19 cellular contexts compared by ENCODE assay signal in the genomic region with DNA sequence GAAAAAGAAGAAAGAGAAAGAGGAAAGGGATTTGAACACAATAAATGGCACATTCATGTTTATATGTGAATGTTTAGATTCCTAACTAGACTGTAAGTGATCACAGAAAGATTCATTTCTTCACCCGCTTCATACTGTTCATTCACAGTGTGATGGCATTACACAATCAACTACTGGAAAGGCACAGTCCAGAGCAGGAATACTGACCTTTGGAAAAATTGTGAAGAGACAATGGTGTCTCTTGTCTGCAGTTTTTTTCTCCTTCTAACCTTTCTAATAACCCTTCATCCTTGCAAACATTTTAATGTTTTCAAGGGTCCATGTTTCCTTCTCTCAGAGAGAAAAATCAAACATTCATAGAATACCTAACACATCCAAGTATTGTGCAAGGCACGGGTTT.
A peak's percentile ranks its signal among the peaks of the same experiment; 100 is the strongest.
DNase-seq lines count a peak whose midpoint lies in the region; ATAC-seq and TF ChIP-seq lines count a peak whose summit lies in the region.
"Had no signal": no experiment of that assay in that cellular context is flagged by ENCODE, and none has a peak within 500 bp of the region (broad histone marks: within the 10 kb centered on the region; RNA-seq: fewer than 3 reads in every experiment).

No MANE protein-coding gene starts in this region.

- peaks cover 22% of the 10 kb centered on the region for H3K4me1 Mint-ChIP-seq in GM23338
- H3K4me1 Mint-ChIP-seq: B cell had no signal

- no peaks in the 10 kb centered on the region for H4K20me1 ChIP-seq in GM23338 (replicated peaks; ENCODE audit: insufficient read depth)
- H4K20me1 ChIP-seq: BLaER1 treated with 17β-estradiol and CSF1 and Interleukin-3, amounts not matched to agents 10 nM and 100 nM had no signal

- H3F3A ChIP-seq in GM23338 (replicated peaks; ENCODE audit: low read depth): no peaks in the 10 kb centered on the region

- no peak overlapping the region for H3K4me3 Mint-ChIP-seq in GM23338
- H3K4me3 Mint-ChIP-seq: B cell; CD8-positive, alpha-beta T cell; HFFc6 had no signal

- peaks cover 17% of the 10 kb centered on the region for H3K9me3 ChIP-seq in WERI-Rb-1 (ENCODE audit: severe bottlenecking)

- no peaks in the 10 kb centered on the region for H3K27me3 ChIP-seq in GM23338 (ENCODE audit: insufficient read depth)
- no peaks in the 10 kb centered on the region for H3K27me3 ChIP-seq in WERI-Rb-1 (ENCODE audit: insufficient read depth, low read depth, severe bottlenecking)
- H3K27me3 ChIP-seq: BLaER1 treated with 17β-estradiol and CSF1 and Interleukin-3, amounts not matched to agents 10 nM and 100 nM had no signal

- DNase-seq in GM23338 (ENCODE audit: low spot score) (no peak), WERI-Rb-1 (no peak), foreskin melanocyte (peak; percentile 69), OCI-M1 (lab: John Stamatoyannopoulos, UW) (no peak), HUDEP-2 (lab: John Stamatoyannopoulos, UW; ENCODE audit: unreplicated experiment in 76 of 76) (no peak)
- DNase-seq: CD8-positive, alpha-beta T cell; COR-L47; DMS 273 treated with DMSO at 0.1 percent for 48 hours; DMS53; DND-41; EL; GM23248; HFFc6 had no signal

- no peaks in the 10 kb centered on the region for H3K79me2 ChIP-seq in GM23338 (replicated peaks; ENCODE audit: insufficient read depth)

- ATAC-seq in GM23338: no peak
- ATAC-seq in HG03108 (IDR thresholded peaks at IDR 0.05; ENCODE audit: unreplicated experiment): no peak
- ATAC-seq: CD8-positive, alpha-beta T cell; GM12878; HCT116; K562 had no signal

- H3K36me3 ChIP-seq in GM23338 (ENCODE audit: insufficient read depth) (no peaks in the 10 kb centered on the region), WERI-Rb-1 (no peaks in the 10 kb centered on the region)
- H3K36me3 ChIP-seq: BLaER1 treated with 17β-estradiol and CSF1 and Interleukin-3, amounts not matched to agents 10 nM and 100 nM had no signal

- no peaks in the 10 kb centered on the region for H3K27me3 Mint-ChIP-seq in GM23338 (ENCODE audit: insufficient read depth, low read depth, poor library complexity)
- H3K27me3 Mint-ChIP-seq: B cell had no signal

- H3K27ac ChIP-seq in GM23338 (ENCODE audit: low read depth): no peak overlapping the region
- peak overlapping the region; percentile 39; the same call in 1 of the 2 replicates for H3K27ac ChIP-seq in WERI-Rb-1
- H3K27ac ChIP-seq: BLaER1 treated with 17β-estradiol and CSF1 and Interleukin-3, amounts not matched to agents 10 nM and 100 nM; GM23248 had no signal

- no peak overlapping the region for H2AFZ ChIP-seq in GM23338
- H2AFZ ChIP-seq: GM23248 had no signal

- peaks cover 21% of the 10 kb centered on the region for H3K36me3 Mint-ChIP-seq in GM23338 (ENCODE audit: low read depth)
- H3K36me3 Mint-ChIP-seq: CD8-positive, alpha-beta T cell had no signal

- H3K4me1 ChIP-seq in GM23338 (ENCODE audit: insufficient read depth): peaks cover 20% of the 10 kb centered on the region
- H3K4me1 ChIP-seq: BLaER1 treated with 17β-estradiol and CSF1 and Interleukin-3, amounts not matched to agents 10 nM and 100 nM had no signal

- H3K9me2 ChIP-seq in GM23338 (ENCODE audit: insufficient read depth): no peaks in the 10 kb centered on the region

- no peak overlapping the region for H3K27ac Mint-ChIP-seq in GM23338
- H3K27ac Mint-ChIP-seq: B cell; CD8-positive, alpha-beta T cell; HFFc6 had no signal

- no peak overlapping the region for H3K4me3 ChIP-seq in GM23338
- no peak overlapping the region for H3K4me3 ChIP-seq in WERI-Rb-1 (ENCODE audit: low read depth, low read length)
- H3K4me3 ChIP-seq: BLaER1 treated with 17β-estradiol and CSF1 and Interleukin-3, amounts not matched to agents 10 nM and 100 nM; GM12878; GM23248; K562 had no signal

- TF ChIP-seq CTCF in GM23338 (conservative IDR thresholded peaks at IDR 0.05; ENCODE audit: low read depth in 2 of 2) (no peak), WERI-Rb-1 (IDR thresholded peaks at IDR 0.05; ENCODE audit: low read depth, low read length) (no peak)

- H3K9me3 Mint-ChIP-seq in GM23338: peaks cover 25% of the 10 kb centered on the region

- peak overlapping the region; percentile 8; the same call in 1 of the 2 replicates for H3K4me2 ChIP-seq in GM23338
- H3K4me2 ChIP-seq: BLaER1 treated with 17β-estradiol and CSF1 and Interleukin-3, amounts not matched to agents 10 nM and 100 nM had no signal

TF ChIP-seq in GM23338, 12 proteins besides CTCF, POLR2A, EP300 and RAD21:
- no peak for TF ChIP-seq EZH2 (IDR thresholded peaks at IDR 0.05; ENCODE audit: low read depth, unreplicated experiment)
- TF ChIP-seq ZNF331 (CRISPR knock-in tag; IDR thresholded peaks at IDR 0.05; ENCODE audit: low read depth): no peak
